In the genomic region with DNA sequence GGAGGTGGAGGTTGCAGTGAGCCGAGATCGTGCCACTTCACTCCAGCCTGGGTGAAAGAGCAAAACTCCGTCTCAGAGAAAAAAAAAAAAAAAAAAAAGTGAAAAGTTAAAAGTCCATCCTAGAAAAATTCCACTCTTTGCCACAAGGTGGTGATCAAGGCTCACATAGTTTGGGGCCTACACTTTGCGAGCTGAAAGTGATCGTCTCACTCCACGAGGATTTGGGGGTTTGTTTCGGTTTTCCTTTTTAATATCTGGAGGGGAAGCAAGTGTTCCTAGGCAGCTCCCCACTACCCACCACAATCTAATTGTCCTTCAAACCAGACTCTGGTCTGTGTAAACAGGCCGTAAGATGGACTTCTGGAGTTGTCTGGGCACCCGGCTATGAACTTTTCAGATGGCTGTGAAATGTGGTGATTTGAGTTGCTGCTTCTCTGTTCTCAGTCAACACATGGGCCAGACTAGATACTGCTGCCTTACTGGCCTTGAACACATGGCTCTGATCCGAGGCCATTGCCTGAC, we compare ENCODE assay signal across 1 cellular context.
TF ChIP-seq lines count a peak whose summit lies in the region.

No MANE protein-coding gene starts in this region.

TF ChIP-seq in WTC11, 78 proteins besides CTCF, POLR2A, EP300 and RAD21 (continued from another document):
- TF ChIP-seq, protein P1, sequence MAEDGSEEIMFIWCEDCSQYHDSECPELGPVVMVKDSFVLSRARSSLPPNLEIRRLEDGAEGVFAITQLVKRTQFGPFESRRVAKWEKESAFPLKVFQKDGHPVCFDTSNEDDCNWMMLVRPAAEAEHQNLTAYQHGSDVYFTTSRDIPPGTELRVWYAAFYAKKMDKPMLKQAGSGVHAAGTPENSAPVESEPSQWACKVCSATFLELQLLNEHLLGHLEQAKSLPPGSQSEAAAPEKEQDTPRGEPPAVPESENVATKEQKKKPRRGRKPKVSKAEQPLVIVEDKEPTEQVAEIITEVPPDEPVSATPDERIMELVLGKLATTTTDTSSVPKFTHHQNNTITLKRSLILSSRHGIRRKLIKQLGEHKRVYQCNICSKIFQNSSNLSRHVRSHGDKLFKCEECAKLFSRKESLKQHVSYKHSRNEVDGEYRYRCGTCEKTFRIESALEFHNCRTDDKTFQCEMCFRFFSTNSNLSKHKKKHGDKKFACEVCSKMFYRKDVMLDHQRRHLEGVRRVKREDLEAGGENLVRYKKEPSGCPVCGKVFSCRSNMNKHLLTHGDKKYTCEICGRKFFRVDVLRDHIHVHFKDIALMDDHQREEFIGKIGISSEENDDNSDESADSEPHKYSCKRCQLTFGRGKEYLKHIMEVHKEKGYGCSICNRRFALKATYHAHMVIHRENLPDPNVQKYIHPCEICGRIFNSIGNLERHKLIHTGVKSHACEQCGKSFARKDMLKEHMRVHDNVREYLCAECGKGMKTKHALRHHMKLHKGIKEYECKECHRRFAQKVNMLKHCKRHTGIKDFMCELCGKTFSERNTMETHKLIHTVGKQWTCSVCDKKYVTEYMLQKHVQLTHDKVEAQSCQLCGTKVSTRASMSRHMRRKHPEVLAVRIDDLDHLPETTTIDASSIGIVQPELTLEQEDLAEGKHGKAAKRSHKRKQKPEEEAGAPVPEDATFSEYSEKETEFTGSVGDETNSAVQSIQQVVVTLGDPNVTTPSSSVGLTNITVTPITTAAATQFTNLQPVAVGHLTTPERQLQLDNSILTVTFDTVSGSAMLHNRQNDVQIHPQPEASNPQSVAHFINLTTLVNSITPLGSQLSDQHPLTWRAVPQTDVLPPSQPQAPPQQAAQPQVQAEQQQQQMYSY (CRISPR knock-in tag; IDR thresholded peaks at IDR 0.05) = no peak
- TF ChIP-seq, protein P2, sequence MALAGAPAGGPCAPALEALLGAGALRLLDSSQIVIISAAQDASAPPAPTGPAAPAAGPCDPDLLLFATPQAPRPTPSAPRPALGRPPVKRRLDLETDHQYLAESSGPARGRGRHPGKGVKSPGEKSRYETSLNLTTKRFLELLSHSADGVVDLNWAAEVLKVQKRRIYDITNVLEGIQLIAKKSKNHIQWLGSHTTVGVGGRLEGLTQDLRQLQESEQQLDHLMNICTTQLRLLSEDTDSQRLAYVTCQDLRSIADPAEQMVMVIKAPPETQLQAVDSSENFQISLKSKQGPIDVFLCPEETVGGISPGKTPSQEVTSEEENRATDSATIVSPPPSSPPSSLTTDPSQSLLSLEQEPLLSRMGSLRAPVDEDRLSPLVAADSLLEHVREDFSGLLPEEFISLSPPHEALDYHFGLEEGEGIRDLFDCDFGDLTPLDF (CRISPR knock-in tag; IDR thresholded peaks at IDR 0.05) = no peak
- TF ChIP-seq, protein P3, sequence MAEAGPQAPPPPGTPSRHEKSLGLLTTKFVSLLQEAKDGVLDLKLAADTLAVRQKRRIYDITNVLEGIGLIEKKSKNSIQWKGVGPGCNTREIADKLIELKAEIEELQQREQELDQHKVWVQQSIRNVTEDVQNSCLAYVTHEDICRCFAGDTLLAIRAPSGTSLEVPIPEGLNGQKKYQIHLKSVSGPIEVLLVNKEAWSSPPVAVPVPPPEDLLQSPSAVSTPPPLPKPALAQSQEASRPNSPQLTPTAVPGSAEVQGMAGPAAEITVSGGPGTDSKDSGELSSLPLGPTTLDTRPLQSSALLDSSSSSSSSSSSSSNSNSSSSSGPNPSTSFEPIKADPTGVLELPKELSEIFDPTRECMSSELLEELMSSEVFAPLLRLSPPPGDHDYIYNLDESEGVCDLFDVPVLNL (CRISPR knock-in tag; IDR thresholded peaks at IDR 0.05; ENCODE audit: borderline replicate concordance, low read depth) = no peak
- TF ChIP-seq NR2C2 (CRISPR knock-in tag; IDR thresholded peaks at IDR 0.05) (no peak), FOXK1 (CRISPR knock-in tag; IDR thresholded peaks at IDR 0.05) (no peak), RORB (CRISPR knock-in tag; IDR thresholded peaks at IDR 0.05) (no peak)
- TF ChIP-seq, protein P4, sequence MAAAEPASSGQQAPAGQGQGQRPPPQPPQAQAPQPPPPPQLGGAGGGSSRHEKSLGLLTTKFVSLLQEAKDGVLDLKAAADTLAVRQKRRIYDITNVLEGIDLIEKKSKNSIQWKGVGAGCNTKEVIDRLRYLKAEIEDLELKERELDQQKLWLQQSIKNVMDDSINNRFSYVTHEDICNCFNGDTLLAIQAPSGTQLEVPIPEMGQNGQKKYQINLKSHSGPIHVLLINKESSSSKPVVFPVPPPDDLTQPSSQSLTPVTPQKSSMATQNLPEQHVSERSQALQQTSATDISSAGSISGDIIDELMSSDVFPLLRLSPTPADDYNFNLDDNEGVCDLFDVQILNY (CRISPR knock-in tag; IDR thresholded peaks at IDR 0.05) = no peak
- TF ChIP-seq, protein P5, sequence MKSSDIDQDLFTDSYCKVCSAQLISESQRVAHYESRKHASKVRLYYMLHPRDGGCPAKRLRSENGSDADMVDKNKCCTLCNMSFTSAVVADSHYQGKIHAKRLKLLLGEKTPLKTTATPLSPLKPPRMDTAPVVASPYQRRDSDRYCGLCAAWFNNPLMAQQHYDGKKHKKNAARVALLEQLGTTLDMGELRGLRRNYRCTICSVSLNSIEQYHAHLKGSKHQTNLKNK (CRISPR knock-in tag; IDR thresholded peaks at IDR 0.05) = no peak
- TF ChIP-seq, protein P6, sequence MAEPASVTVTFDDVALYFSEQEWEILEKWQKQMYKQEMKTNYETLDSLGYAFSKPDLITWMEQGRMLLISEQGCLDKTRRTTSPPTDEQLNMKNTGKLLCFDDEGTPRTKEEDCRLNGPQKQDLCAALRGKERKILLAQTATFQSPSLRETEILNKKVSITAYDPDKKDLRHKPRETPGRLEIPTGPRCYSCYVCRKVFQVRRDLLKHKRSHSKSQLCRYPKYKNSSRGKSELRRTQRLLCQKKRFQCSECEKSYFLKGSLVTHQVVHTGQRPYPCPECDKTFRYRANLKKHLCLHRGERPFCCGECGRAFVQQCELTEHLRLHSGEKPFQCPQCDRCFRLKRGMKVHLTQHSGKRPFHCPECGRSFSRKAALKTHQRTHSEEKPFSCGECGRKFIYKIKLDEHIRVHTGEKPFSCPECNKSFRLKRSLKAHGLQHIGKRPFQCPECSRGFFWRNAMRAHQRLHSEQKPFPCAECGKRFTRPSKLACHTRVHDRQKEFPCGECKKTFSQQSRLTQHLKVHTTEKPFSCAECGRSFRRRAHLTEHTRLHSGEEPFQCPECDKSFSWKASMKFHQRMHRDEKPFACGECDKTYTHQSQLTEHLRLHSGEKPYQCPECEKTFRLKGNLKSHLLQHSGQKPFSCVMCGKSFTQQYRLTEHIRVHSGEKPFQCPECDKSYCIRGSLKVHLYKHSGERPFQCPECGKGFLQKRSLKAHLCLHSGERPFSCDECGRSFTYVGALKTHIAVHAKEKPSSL (CRISPR knock-in tag; conservative IDR thresholded peaks at IDR 0.05) = no peak
- TF ChIP-seq, protein P7, sequence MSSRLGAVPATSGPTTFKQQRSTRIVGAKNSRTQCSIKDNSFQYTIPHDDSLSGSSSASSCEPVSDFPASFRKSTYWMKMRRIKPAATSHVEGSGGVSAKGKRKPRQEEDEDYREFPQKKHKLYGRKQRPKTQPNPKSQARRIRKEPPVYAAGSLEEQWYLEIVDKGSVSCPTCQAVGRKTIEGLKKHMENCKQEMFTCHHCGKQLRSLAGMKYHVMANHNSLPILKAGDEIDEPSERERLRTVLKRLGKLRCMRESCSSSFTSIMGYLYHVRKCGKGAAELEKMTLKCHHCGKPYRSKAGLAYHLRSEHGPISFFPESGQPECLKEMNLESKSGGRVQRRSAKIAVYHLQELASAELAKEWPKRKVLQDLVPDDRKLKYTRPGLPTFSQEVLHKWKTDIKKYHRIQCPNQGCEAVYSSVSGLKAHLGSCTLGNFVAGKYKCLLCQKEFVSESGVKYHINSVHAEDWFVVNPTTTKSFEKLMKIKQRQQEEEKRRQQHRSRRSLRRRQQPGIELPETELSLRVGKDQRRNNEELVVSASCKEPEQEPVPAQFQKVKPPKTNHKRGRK (CRISPR knock-in tag; IDR thresholded peaks at IDR 0.05; ENCODE audit: borderline replicate concordance) = no peak
- TF ChIP-seq, protein P8, sequence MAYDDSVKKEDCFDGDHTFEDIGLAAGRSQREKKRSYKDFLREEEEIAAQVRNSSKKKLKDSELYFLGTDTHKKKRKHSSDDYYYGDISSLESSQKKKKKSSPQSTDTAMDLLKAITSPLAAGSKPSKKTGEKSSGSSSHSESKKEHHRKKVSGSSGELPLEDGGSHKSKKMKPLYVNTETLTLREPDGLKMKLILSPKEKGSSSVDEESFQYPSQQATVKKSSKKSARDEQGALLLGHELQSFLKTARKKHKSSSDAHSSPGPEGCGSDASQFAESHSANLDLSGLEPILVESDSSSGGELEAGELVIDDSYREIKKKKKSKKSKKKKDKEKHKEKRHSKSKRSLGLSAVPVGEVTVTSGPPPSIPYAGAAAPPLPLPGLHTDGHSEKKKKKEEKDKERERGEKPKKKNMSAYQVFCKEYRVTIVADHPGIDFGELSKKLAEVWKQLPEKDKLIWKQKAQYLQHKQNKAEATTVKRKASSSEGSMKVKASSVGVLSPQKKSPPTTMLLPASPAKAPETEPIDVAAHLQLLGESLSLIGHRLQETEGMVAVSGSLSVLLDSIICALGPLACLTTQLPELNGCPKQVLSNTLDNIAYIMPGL (CRISPR knock-in tag; IDR thresholded peaks at IDR 0.05) = no peak
- TF ChIP-seq, protein P9, sequence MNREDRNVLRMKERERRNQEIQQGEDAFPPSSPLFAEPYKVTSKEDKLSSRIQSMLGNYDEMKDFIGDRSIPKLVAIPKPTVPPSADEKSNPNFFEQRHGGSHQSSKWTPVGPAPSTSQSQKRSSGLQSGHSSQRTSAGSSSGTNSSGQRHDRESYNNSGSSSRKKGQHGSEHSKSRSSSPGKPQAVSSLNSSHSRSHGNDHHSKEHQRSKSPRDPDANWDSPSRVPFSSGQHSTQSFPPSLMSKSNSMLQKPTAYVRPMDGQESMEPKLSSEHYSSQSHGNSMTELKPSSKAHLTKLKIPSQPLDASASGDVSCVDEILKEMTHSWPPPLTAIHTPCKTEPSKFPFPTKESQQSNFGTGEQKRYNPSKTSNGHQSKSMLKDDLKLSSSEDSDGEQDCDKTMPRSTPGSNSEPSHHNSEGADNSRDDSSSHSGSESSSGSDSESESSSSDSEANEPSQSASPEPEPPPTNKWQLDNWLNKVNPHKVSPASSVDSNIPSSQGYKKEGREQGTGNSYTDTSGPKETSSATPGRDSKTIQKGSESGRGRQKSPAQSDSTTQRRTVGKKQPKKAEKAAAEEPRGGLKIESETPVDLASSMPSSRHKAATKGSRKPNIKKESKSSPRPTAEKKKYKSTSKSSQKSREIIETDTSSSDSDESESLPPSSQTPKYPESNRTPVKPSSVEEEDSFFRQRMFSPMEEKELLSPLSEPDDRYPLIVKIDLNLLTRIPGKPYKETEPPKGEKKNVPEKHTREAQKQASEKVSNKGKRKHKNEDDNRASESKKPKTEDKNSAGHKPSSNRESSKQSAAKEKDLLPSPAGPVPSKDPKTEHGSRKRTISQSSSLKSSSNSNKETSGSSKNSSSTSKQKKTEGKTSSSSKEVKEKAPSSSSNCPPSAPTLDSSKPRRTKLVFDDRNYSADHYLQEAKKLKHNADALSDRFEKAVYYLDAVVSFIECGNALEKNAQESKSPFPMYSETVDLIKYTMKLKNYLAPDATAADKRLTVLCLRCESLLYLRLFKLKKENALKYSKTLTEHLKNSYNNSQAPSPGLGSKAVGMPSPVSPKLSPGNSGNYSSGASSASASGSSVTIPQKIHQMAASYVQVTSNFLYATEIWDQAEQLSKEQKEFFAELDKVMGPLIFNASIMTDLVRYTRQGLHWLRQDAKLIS (CRISPR knock-in tag; IDR thresholded peaks at IDR 0.05; ENCODE audit: borderline replicate concordance) = no peak
